10 cellular contexts compared by ENCODE assay signal in the genomic region with DNA sequence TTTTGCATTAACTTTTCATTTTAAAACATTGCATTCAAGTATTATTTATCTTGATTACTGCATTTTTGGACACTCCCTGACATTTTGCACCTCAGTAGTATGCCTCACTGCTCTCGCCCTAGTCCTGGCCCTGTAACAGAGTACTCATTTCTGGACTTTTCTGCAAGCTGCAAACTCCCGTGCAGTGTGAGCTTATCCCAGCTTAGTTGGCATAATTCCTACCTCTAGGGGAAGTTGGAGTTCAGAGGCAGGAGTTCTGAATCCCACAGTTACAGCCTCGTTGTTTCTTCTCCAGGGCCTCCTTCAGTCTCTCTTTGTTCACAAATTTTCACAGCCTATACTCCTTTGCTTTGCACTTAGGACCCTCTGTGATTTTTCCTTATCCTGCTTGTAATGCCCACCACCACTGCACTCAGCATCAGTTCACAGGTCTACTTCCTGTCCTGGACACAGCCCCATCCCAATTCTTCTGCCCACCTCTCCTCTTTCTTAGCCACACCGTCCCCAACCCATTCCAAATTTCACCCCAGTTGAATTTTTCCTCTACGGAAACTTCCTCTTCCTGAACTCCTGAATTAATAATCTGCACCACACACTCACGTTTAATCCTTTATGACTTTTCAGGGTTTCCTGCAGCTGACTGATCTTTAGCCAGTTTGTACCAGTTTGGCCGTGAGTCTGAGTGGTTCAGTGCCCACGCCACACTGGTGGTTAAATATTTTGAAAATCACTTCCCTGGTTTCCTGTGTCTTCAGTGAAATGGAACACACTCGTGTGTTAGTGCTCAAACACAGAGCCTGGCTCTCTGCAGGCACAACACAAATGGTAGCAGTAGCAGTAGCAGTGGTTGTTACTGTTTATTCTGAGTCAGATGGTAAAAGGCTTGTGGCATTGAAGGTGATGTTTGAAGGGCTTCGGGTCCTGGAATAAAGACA. TPM values are rescaled to one million over a fixed set of nuclear protein-coding genes. Genes with fewer than 3 reads are reported as not detected.
DNase-seq lines count a peak whose midpoint lies in the region; ATAC-seq, FAIRE-seq and TF ChIP-seq lines count a peak whose summit lies in the region.
"Had no signal": no experiment of that assay in that cellular context is flagged by ENCODE, and none has a peak within 500 bp of the region (broad histone marks: within the 10 kb centered on the region; RNA-seq: fewer than 3 reads in every experiment).

No MANE protein-coding gene starts in this region.

- FAIRE-seq in GM12891 (lab: Jason Lieb, UNC) (peak; percentile 78), RCC 7860 (lab: Jason Lieb, UNC) (no peak)

- in situ Hi-C loops in gastrocnemius medialis (cut with MboI; ENCODE audit: low sequenced_read_pairs in 4 of 4): no loop called here

- H3K36me3 ChIP-seq in gastrocnemius medialis: no peaks in the 10 kb centered on the region

- H3K9me3 ChIP-seq in gastrocnemius medialis: no peaks in the 10 kb centered on the region

- no peaks in the 10 kb centered on the region for H3K9me3 Mint-ChIP-seq in activated T-helper 1 cell treated with anti-CD3 and anti-CD28 coated beads, Interleukin-12 subunit alpha, Interleukin-12 subunit beta, Interleukin-2, Interleukin-4 antibody, amounts not matched to agents 30 ng/mL and 10 ng/mL and 1 ng/mL, durations not matched to agents 14 hours and 24 hours and 36 hours

- DNase-seq in GM12891 (ENCODE audit: insufficient read length, low spot score): no peak
- peak; percentile 15 for DNase-seq in RCC 7860 (ENCODE audit: low spot score)
- peak; percentile 70 for DNase-seq in fibroblast of the aortic adventitia (ENCODE audit: low read depth)
- no peak for DNase-seq in gastrocnemius medialis
- no peak for DNase-seq in activated T-helper 1 cell treated with anti-CD3 and anti-CD28 coated beads, Interleukin-12 subunit alpha, Interleukin-12 subunit beta, Interleukin-2, Interleukin-4 antibody, amounts not matched to agents 30 ng/mL and 10 ng/mL and 1 ng/mL, durations not matched to agents 14 hours and 24 hours and 36 hours (ENCODE audit: low spot score)
- DNase-seq in NCI-H2227 (lab: John Stamatoyannopoulos, UW; ENCODE audit: unreplicated experiment): no peak
- no peak for DNase-seq in COLO668 (lab: John Stamatoyannopoulos, UW; ENCODE audit: unreplicated experiment)
- DNase-seq: activated effector memory CD4-positive, alpha-beta T cell treated with anti-CD3 and anti-CD28 coated beads, Interleukin-2, amount 50 U/mL, for 16 hours; stimulated activated naive CD4-positive, alpha-beta T cell had no signal

- H3K4me1 ChIP-seq in gastrocnemius medialis: peaks cover 0 to 4% of the 10 kb centered on the region in 2 donors

- ATAC-seq in gastrocnemius medialis (no peak), GM19467 (IDR thresholded peaks at IDR 0.05; ENCODE audit: unreplicated experiment) (no peak)

- no peaks in the 10 kb centered on the region for H3K36me3 Mint-ChIP-seq in activated T-helper 1 cell treated with anti-CD3 and anti-CD28 coated beads, Interleukin-12 subunit alpha, Interleukin-12 subunit beta, Interleukin-2, Interleukin-4 antibody, amounts not matched to agents 30 ng/mL and 10 ng/mL and 1 ng/mL, durations not matched to agents 14 hours and 24 hours and 36 hours (ENCODE audit: low read depth)

- TF ChIP-seq POLR2A in GM12891 (IDR thresholded peaks at IDR 0.05; ENCODE audit: low read depth, low read length) (no peak), gastrocnemius medialis (IDR thresholded peaks at IDR 0.05) (no peak)

- peaks cover 9% of the 10 kb centered on the region for H3K4me1 Mint-ChIP-seq in activated T-helper 1 cell treated with anti-CD3 and anti-CD28 coated beads, Interleukin-12 subunit alpha, Interleukin-12 subunit beta, Interleukin-2, Interleukin-4 antibody, amounts not matched to agents 30 ng/mL and 10 ng/mL and 1 ng/mL, durations not matched to agents 14 hours and 24 hours and 36 hours (ENCODE audit: low read depth)

- H3K27me3 ChIP-seq in gastrocnemius medialis: no peaks in the 10 kb centered on the region

- H3K4me3 ChIP-seq in fibroblast of the aortic adventitia (ENCODE audit: low read depth, low read length) (no peak overlapping the region), gastrocnemius medialis (no peak overlapping the region)

- intact Hi-C loops in gastrocnemius medialis (cut with DNase I; ENCODE audit: low total_unique reads): no loop called here
- intact Hi-C loops in activated T-helper 1 cell treated with anti-CD3 and anti-CD28 coated beads, Interleukin-12 subunit alpha, Interleukin-12 subunit beta, Interleukin-2, Interleukin-4 antibody, amounts not matched to agents 30 ng/mL and 10 ng/mL and 1 ng/mL, durations not matched to agents 14 hours and 24 hours and 36 hours (cut with micrococcal nuclease): no loop called here

- TF ChIP-seq CTCF in fibroblast of the aortic adventitia (IDR thresholded peaks at IDR 0.05; ENCODE audit: insufficient read depth, low read length) (peak; percentile 64), gastrocnemius medialis (IDR thresholded peaks at IDR 0.05 in 4 of 5, conservative IDR thresholded peaks at IDR 0.05 in 1 of 5) (no peak)

- no peak overlapping the region for H3K27ac Mint-ChIP-seq in activated T-helper 1 cell treated with anti-CD3 and anti-CD28 coated beads, Interleukin-12 subunit alpha, Interleukin-12 subunit beta, Interleukin-2, Interleukin-4 antibody, amounts not matched to agents 30 ng/mL and 10 ng/mL and 1 ng/mL, durations not matched to agents 14 hours and 24 hours and 36 hours

- H3K27ac ChIP-seq in gastrocnemius medialis: peak overlapping the region in 3 of 4 donors; percentile 28 to 46 (median 42)

- H3K4me3 Mint-ChIP-seq in activated T-helper 1 cell treated with anti-CD3 and anti-CD28 coated beads, Interleukin-12 subunit alpha, Interleukin-12 subunit beta, Interleukin-2, Interleukin-4 antibody, amounts not matched to agents 30 ng/mL and 10 ng/mL and 1 ng/mL, durations not matched to agents 14 hours and 24 hours and 36 hours: no peak overlapping the region

- peaks cover 20% of the 10 kb centered on the region for H3K27me3 Mint-ChIP-seq in activated T-helper 1 cell treated with anti-CD3 and anti-CD28 coated beads, Interleukin-12 subunit alpha, Interleukin-12 subunit beta, Interleukin-2, Interleukin-4 antibody, amounts not matched to agents 30 ng/mL and 10 ng/mL and 1 ng/mL, durations not matched to agents 14 hours and 24 hours and 36 hours (ENCODE audit: insufficient read depth)

TF ChIP-seq in GM12891, 5 proteins besides CTCF, POLR2A, EP300 and RAD21:
- TF ChIP-seq TAF1 (IDR thresholded peaks at IDR 0.05; ENCODE audit: low read depth, low read length) (no peak), POLR2AphosphoS5 (IDR thresholded peaks at IDR 0.05; ENCODE audit: low read depth, low read length) (no peak), POU2F2 (IDR thresholded peaks at IDR 0.05; ENCODE audit: low read depth, low read length) (no peak), PAX5 (IDR thresholded peaks at IDR 0.05; ENCODE audit: insufficient read depth, low read length, severe bottlenecking) (no peak), SPI1 (IDR thresholded peaks at IDR 0.05; ENCODE audit: low read depth, low read length) (no peak)

RNA-seq across cellular contexts. Expression of a gene that starts 6.3 kb away (rescaled TPM):
- polyA plus RNA-seq in GM12891 (2012; ENCODE audit: low read depth, missing spikeins): 464 TPM
- total RNA-seq in fibroblast of the aortic adventitia (ENCODE audit: low replicate concordance) (8.5 and 24.1 TPM in 2 replicates), gastrocnemius medialis (10 to 100 TPM; 27.4 to 42.1 (median 29.4) TPM)
- total RNA-seq in activated T-helper 1 cell treated with anti-CD3 and anti-CD28 coated beads, Interleukin-12 subunit alpha, Interleukin-12 subunit beta, Interleukin-2, Interleukin-4 antibody, amounts not matched to agents 30 ng/mL and 10 ng/mL and 1 ng/mL, durations not matched to agents 14 hours and 24 hours and 36 hours: 50.9 and 57.3 TPM in 2 replicates

Comparison
In these comparisons a context has a peak if more than half of its experiments do, and no peak if none do; other contexts are left out.
1. DNase-seq: peak in RCC 7860 (single experiment) and fibroblast of the aortic adventitia (single experiment); none in GM12891 (single experiment), gastrocnemius medialis (0 of 2), activated T-helper 1 cell treated with anti-CD3 and anti-CD28 coated beads, Interleukin-12 subunit alpha, Interleukin-12 subunit beta, Interleukin-2, Interleukin-4 antibody, amounts not matched to agents 30 ng/mL and 10 ng/mL and 1 ng/mL, durations not matched to agents 14 hours and 24 hours and 36 hours (single experiment), NCI-H2227 (single experiment) and COLO668 (single experiment).